9 cellular contexts compared by ENCODE assay signal in genomic region chr7:95893484-95893883, GRCh38.
"Had no signal": no experiment of that assay in that cellular context is flagged by ENCODE, and none has a peak within 500 bp of the region (broad histone marks: within the 10 kb centered on the region; RNA-seq: fewer than 3 reads in every experiment).

No MANE protein-coding gene starts in this region.

- H3K36me3 ChIP-seq: HAP-1 had no signal

- H3K4me2 ChIP-seq: KMS-11 had no signal

- H2AFZ ChIP-seq: GM23248 had no signal

- H3K4me3 ChIP-seq: GM23248, HAP-1 had no signal

- H3K4me3 Mint-ChIP-seq: HFFc6 had no signal

- H3K9ac ChIP-seq: GM23248, KMS-11 had no signal

- H3K27ac Mint-ChIP-seq: HFFc6 had no signal

- DNase-seq: GM23248, GOT3, H7, HFFc6, KBM-7 had no signal

- ATAC-seq: HCT116 had no signal

- H3K9me3 ChIP-seq: HAP-1 had no signal

- FAIRE-seq: HTR-8/SVneo had no signal

- H3K27ac ChIP-seq: GM23248, KMS-11 had no signal
